Comparison of ENCODE assay signal across 3 cellular contexts in genomic region chr11:34929794-34930763, GRCh38.
TF ChIP-seq lines count a peak whose summit lies in the region.

No MANE protein-coding gene starts in this region.

TF ChIP-seq in SK-N-SH treated with all-trans-retinoic acid at 6 μM for 48 hours, 23 proteins besides CTCF, POLR2A, EP300 and RAD21:
- TF ChIP-seq ZFP30 (CRISPR knock-in tag; IDR thresholded peaks at IDR 0.05) (peak; percentile 70), TCF4 (CRISPR knock-in tag; IDR thresholded peaks at IDR 0.05; ENCODE audit: borderline replicate concordance) (no peak)

TF ChIP-seq in SK-N-SH, 30 proteins besides CTCF, POLR2A, EP300 and RAD21:
- TF ChIP-seq, protein P1, sequence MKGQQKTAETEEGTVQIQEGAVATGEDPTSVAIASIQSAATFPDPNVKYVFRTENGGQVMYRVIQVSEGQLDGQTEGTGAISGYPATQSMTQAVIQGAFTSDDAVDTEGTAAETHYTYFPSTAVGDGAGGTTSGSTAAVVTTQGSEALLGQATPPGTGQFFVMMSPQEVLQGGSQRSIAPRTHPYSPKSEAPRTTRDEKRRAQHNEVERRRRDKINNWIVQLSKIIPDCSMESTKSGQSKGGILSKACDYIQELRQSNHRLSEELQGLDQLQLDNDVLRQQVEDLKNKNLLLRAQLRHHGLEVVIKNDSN (IDR thresholded peaks at IDR 0.05; ENCODE audit: borderline replicate concordance, low read depth): no peak
- TF ChIP-seq CHD2 (IDR thresholded peaks at IDR 0.05; ENCODE audit: low read length, partially characterized antibody) (no peak), MEF2A (IDR thresholded peaks at IDR 0.05; ENCODE audit: borderline replicate concordance, low read depth) (no peak), FOXM1 (IDR thresholded peaks at IDR 0.05; ENCODE audit: low read depth) (no peak), JUND (IDR thresholded peaks at IDR 0.05) (no peak), RFX5 (IDR thresholded peaks at IDR 0.05; ENCODE audit: low read length) (no peak), IRF3 (IDR thresholded peaks at IDR 0.05; ENCODE audit: low read depth, low read length) (no peak), ZBTB33 (IDR thresholded peaks at IDR 0.05; ENCODE audit: borderline replicate concordance, low read depth) (no peak), NFIC (IDR thresholded peaks at IDR 0.05; ENCODE audit: borderline replicate concordance) (no peak)

TF ChIP-seq in HepG2, 621 proteins besides CTCF, POLR2A, EP300 and RAD21 (continues in another document):
- TF ChIP-seq ZNF230 (CRISPR knock-in tag; IDR thresholded peaks at IDR 0.05) (no peak; the same call in 1 of the 2 replicates), ZMYM3 (CRISPR knock-in tag; IDR thresholded peaks at IDR 0.05) (peak; percentile 92), ZBTB39 (CRISPR knock-in tag; IDR thresholded peaks at IDR 0.05) (peak; percentile 71; the same call in 1 of the 2 replicates), ZNF432 (CRISPR knock-in tag; IDR thresholded peaks at IDR 0.05; ENCODE audit: borderline replicate concordance) (no peak), AHDC1 (CRISPR knock-in tag; IDR thresholded peaks at IDR 0.05; ENCODE audit: borderline replicate concordance) (peak; percentile 95; the same call in 1 of the 2 replicates), TCF7L2 (IDR thresholded peaks at IDR 0.05; ENCODE audit: low read depth, low read length) (no peak), XRCC5 (optimal IDR thresholded peaks at IDR 0.05; ENCODE audit: low read length) (peak; percentile 74), ZNF318 (CRISPR knock-in tag; IDR thresholded peaks at IDR 0.05) (no peak), ZNF713 (CRISPR knock-in tag; IDR thresholded peaks at IDR 0.05) (no peak), ZSCAN31 (CRISPR knock-in tag; IDR thresholded peaks at IDR 0.05; ENCODE audit: low read depth) (peak; percentile 84), SMAD3 (CRISPR knock-in tag; IDR thresholded peaks at IDR 0.05) (peak; percentile 92), CREB3 (CRISPR knock-in tag; IDR thresholded peaks at IDR 0.05) (no peak), MATR3 (CRISPR knock-in tag; IDR thresholded peaks at IDR 0.05) (no peak), TFDP1 (CRISPR knock-in tag; IDR thresholded peaks at IDR 0.05; ENCODE audit: borderline replicate concordance) (peak; percentile 96)
- TF ChIP-seq, protein P2, sequence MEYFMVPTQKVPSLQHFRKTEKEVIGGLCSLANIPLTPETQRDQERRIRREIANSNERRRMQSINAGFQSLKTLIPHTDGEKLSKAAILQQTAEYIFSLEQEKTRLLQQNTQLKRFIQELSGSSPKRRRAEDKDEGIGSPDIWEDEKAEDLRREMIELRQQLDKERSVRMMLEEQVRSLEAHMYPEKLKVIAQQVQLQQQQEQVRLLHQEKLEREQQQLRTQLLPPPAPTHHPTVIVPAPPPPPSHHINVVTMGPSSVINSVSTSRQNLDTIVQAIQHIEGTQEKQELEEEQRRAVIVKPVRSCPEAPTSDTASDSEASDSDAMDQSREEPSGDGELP (IDR thresholded peaks at IDR 0.05; ENCODE audit: borderline replicate concordance, low read depth): peak; percentile 62; the same call in 1 of the 2 replicates
- TF ChIP-seq, protein P3, sequence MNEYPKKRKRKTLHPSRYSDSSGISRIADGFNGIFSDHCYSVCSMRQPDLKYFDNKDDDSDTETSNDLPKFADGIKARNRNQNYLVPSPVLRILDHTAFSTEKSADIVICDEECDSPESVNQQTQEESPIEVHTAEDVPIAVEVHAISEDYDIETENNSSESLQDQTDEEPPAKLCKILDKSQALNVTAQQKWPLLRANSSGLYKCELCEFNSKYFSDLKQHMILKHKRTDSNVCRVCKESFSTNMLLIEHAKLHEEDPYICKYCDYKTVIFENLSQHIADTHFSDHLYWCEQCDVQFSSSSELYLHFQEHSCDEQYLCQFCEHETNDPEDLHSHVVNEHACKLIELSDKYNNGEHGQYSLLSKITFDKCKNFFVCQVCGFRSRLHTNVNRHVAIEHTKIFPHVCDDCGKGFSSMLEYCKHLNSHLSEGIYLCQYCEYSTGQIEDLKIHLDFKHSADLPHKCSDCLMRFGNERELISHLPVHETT (CRISPR knock-in tag; conservative IDR thresholded peaks at IDR 0.05): peak; percentile 44; the same call in 1 of the 2 replicates
